Comparison of ENCODE assay signal across 8 cellular contexts in genomic region chr19:13116282-13117175, GRCh38. TPM values are rescaled to one million over a fixed set of nuclear protein-coding genes. Genes with fewer than 3 reads are reported as not detected.
DNase-seq lines count a peak whose midpoint lies in the region; ATAC-seq and TF ChIP-seq lines count a peak whose summit lies in the region.

Gene TRMT1, minus strand, starts transcription at chr19:13116740. Its CDS starts 341 bp downstream, at chr19:13116399.

- H3K4me1 ChIP-seq in right atrium auricular region, result peaks cover 0 to 48% of the 10 kb centered on the region in 2 donors
- peaks cover 4% of the 10 kb centered on the region for H3K4me1 ChIP-seq in urinary bladder (ENCODE audit: insufficient read depth)

- no peaks in the 10 kb centered on the region for H3K36me3 Mint-ChIP-seq in T-helper 17 cell (ENCODE audit: low read depth)

- H3K4me1 Mint-ChIP-seq in T-helper 17 cell, result peaks cover 30% of the 10 kb centered on the region

- WGBS in urinary bladder, result under 1% methylated on average over 51 of the region's 51 CpGs

- H3K4me3 Mint-ChIP-seq in T-helper 17 cell, result peak within 1 kb of the TSS; percentile 98

- H3K27ac Mint-ChIP-seq in T-helper 17 cell, result peak within 1 kb of the TSS; percentile 93

- CTCF ChIA-PET in HEK293T (lab: Yijun Ruan, JAX), result no interaction called here

- no peaks in the 10 kb centered on the region for H3K27me3 Mint-ChIP-seq in T-helper 17 cell

- H3K27me3 ChIP-seq in right atrium auricular region, result no peaks in the 10 kb centered on the region

- H3K36me3 ChIP-seq in right atrium auricular region (peaks cover 11% of the 10 kb centered on the region), urinary bladder (ENCODE audit: insufficient read depth) (no peaks in the 10 kb centered on the region)

- DNase-seq in DMS79 (lab: John Stamatoyannopoulos, UW) (peak; percentile 77), HEK293T (ENCODE audit: extremely low spot score) (peak; percentile 90), NCI-H1694 treated with DMSO at 0.1 percent for 48 hours (lab: John Stamatoyannopoulos, UW) (peak; percentile 81), T-helper 17 cell (peak; percentile 76 to 79 (median 78)), right atrium auricular region (ENCODE audit: low spot score) (peak; percentile 96), pulmonary artery endothelial cell (ENCODE audit: low read depth, low spot score) (peak; percentile 78)

- no peak for TF ChIP-seq CTCF in right atrium auricular region (IDR thresholded peaks at IDR 0.05)

- ATAC-seq in T-helper 17 cell, result peak; percentile 69

- H3K9me3 ChIP-seq in T-helper 17 cell (ENCODE audit: control insufficient read depth, low read length, poor library complexity, severe bottlenecking) (no peaks in the 10 kb centered on the region), right atrium auricular region (no peaks in the 10 kb centered on the region)

- H3K4me3 ChIP-seq in right atrium auricular region, result peak within 1 kb of the TSS; percentile 87 to 99
- H3K4me3 ChIP-seq in urinary bladder (ENCODE audit: low read depth, low read length), result peak within 1 kb of the TSS; percentile 79

- POLR2A ChIA-PET in HEK293T (lab: Yijun Ruan, JAX), result interaction anchor here (1.9 kb wide), 1 partner anchor 34 kb away, joined by 11 read pairs; the partner anchor contains the start of genes IER2 and STX10

- H3K27ac ChIP-seq in angular gyrus (ENCODE audit: low read depth, low read length) (peak within 1 kb of the TSS; percentile 58), right atrium auricular region (peak within 1 kb of the TSS; percentile 75 to 81), urinary bladder (ENCODE audit: low read depth) (peak within 1 kb of the TSS; percentile 33)

TF ChIP-seq in HEK293T, 16 proteins besides CTCF, POLR2A, EP300 and RAD21:
- TF ChIP-seq FOXM1 (IDR thresholded peaks at IDR 0.05; ENCODE audit: borderline replicate concordance) (peak; percentile 78; the same call in 1 of the 2 replicates), ELF4 (IDR thresholded peaks at IDR 0.05) (peak; percentile 62), CTBP1 (IDR thresholded peaks at IDR 0.05; ENCODE audit: borderline replicate concordance) (0 out of 2 replicates have a peak, but pooled peaks have one; percentile 43), SP1 (IDR thresholded peaks at IDR 0.05) (no peak), SUZ12 (IDR thresholded peaks at IDR 0.05) (no peak), NFRKB (IDR thresholded peaks at IDR 0.05) (peak; percentile 72), FOXK2 (IDR thresholded peaks at IDR 0.05) (no peak)
- TF ChIP-seq, protein P1, sequence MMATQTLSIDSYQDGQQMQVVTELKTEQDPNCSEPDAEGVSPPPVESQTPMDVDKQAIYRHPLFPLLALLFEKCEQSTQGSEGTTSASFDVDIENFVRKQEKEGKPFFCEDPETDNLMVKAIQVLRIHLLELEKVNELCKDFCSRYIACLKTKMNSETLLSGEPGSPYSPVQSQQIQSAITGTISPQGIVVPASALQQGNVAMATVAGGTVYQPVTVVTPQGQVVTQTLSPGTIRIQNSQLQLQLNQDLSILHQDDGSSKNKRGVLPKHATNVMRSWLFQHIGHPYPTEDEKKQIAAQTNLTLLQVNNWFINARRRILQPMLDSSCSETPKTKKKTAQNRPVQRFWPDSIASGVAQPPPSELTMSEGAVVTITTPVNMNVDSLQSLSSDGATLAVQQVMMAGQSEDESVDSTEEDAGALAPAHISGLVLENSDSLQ (IDR thresholded peaks at IDR 0.05), result peak; percentile 75

RNA-seq across cellular contexts. Expression of gene TRMT1, which starts in this region (rescaled TPM):
- total RNA-seq in T-helper 17 cell (10 to 100 TPM; 60.3 to 72.3 TPM), right atrium auricular region (10 to 100 TPM; 13.6 to 15.0 TPM), pulmonary artery endothelial cell (39.2 and 47.7 TPM in 2 replicates), urinary bladder (16.5 TPM)
- 31.2 TPM for polyA plus RNA-seq in urinary bladder

Comparison
In these comparisons a context has a peak if more than half of its experiments do, and no peak if none do; other contexts are left out.
1. Peak in every context shown above with its lines: DNase-seq, ATAC-seq, H3K4me3 ChIP-seq and H3K27ac ChIP-seq.